15 cellular contexts compared by ENCODE assay signal in the genomic region with DNA sequence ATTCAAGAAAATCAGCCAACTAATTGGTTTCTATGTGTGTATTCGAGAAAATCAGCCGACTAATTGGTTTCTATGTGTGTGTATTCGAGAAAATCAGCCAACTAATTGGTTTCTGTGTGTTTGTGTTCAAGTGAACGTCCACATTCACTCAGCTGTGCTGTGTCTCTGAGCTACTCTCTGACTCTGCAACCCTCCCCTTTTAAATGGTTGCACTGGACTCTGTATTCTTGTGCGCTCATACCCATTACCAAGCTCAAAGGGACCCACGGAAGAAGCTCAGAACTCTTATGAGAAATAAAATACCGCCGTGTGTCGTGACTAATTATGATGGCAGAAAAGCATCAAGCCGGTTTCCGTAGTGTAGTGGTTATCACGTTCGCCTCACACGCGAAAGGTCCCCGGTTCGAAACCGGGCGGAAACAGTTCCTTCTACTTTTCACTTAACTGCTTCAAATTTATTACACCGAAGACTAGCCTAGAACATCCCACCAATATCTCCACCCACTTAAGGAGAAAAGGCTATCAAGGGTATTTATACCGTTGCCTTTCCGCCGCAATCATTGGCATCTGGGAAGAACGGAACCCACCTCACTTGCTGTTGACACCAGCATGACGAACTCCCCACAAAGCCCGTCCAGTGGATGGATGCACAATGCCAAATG. TPM values are rescaled to one million over a fixed set of nuclear protein-coding genes. Genes with fewer than 3 reads are reported as not detected.
A peak's percentile ranks its signal among the peaks of the same experiment; 100 is the strongest.
DNase-seq lines count a peak whose midpoint lies in the region; ATAC-seq, FAIRE-seq and TF ChIP-seq lines count a peak whose summit lies in the region.
"Not testable (repeated sequence)": the region's sequence is repeated elsewhere in the genome, so short reads cannot be mapped to it uniquely, and the experiment has no call there.
"Had no signal": no experiment of that assay in that cellular context is flagged by ENCODE, and none has a peak within 500 bp of the region (broad histone marks: within the 10 kb centered on the region; RNA-seq: fewer than 3 reads in every experiment).

No MANE protein-coding gene starts in this region.

- H3K27ac ChIP-seq in A549; RWPE2 (ENCODE audit: poor library complexity, severe bottlenecking); endothelial cell of umbilical vein (ENCODE audit: insufficient read depth, low read depth, low read length); pancreas: not testable (repeated sequence)

- DNase-seq in A549 (ENCODE audit: low read depth in 1 of 2, low spot score in 1 of 2); GM18507 (ENCODE audit: extremely low spot score, insufficient read length, low read depth); RWPE2 (ENCODE audit: low spot score); activated CD8-positive, alpha-beta T cell treated with anti-CD3 and anti-CD28 coated beads for 36 hours; activated naive CD8-positive, alpha-beta T cell treated with anti-CD3 and anti-CD28 coated beads, Interleukin-2, amount 50 U/mL, for 24 hours; endothelial cell of umbilical vein (ENCODE audit: low read depth, low spot score); pancreas: not testable (repeated sequence)

- not testable (repeated sequence) for H3K4me2 ChIP-seq in A549; endothelial cell of umbilical vein (ENCODE audit: insufficient read depth, low read length)

- intact Hi-C loops in activated CD8-positive, alpha-beta T cell treated with anti-CD3 and anti-CD28 coated beads for 36 hours (cut with micrococcal nuclease); endothelial cell of umbilical vein (cut with micrococcal nuclease); pancreas (cut with DNase I): not testable (repeated sequence)

- peak; percentile 100 for FAIRE-seq in A549 (lab: Jason Lieb, UNC)
- FAIRE-seq in GM18507 (lab: Jason Lieb, UNC), result peak; percentile 63
- peak; percentile 100 for FAIRE-seq in endothelial cell of umbilical vein (lab: Jason Lieb, UNC)
- FAIRE-seq in pancreas (lab: Jason Lieb, UNC), result peak; percentile 5

- no CpG with 5 or more reads among the region's 26 CpGs for WGBS in A549 (ENCODE audit: missing lambda C conversion rate)
- WGBS in pancreas, 2 donors, result no CpG with 5 or more reads among the region's 26 CpGs

- H3K36me3 ChIP-seq in RWPE2 (ENCODE audit: low read depth); endothelial cell of umbilical vein (ENCODE audit: control insufficient read depth in 2 of 2, extremely low read depth in 1 of 2, insufficient read depth in 2 of 2, low read length in 2 of 2); pancreas: not testable (repeated sequence)

- H3K4me3 ChIP-seq in A549; RWPE2 (ENCODE audit: severe bottlenecking); endothelial cell of umbilical vein (replicated peaks in 1 of 3; ENCODE audit: insufficient read depth in 1 of 3, low read depth in 1 of 3, low read length in 3 of 3); pancreas: not testable (repeated sequence)

- H3K9ac ChIP-seq in endothelial cell of umbilical vein (replicated peaks; ENCODE audit: extremely low read depth, insufficient read depth, low read length), result not testable (repeated sequence)

- POLR2A ChIA-PET in A549 (lab: Yijun Ruan, JAX); activated CD8-positive, alpha-beta T cell treated with anti-CD3 and anti-CD28 coated beads for 36 hours (lab: Charles Lee); endothelial cell of umbilical vein (lab: Charles Lee): not testable (repeated sequence)

- not testable (repeated sequence) for H3K27ac Mint-ChIP-seq in activated CD8-positive, alpha-beta T cell treated with anti-CD3 and anti-CD28 coated beads for 36 hours; activated naive CD8-positive, alpha-beta T cell treated with anti-CD3 and anti-CD28 coated beads, Interleukin-2, amount 50 U/mL, for 24 hours

- dilution Hi-C loops in endothelial cell of umbilical vein (cut with MboI; ENCODE audit: extremely low pct_ligation_motif_present, low sequenced_read_pairs), result not testable (repeated sequence)

- H3K4me1 Mint-ChIP-seq in activated CD8-positive, alpha-beta T cell treated with anti-CD3 and anti-CD28 coated beads for 36 hours (ENCODE audit: low read depth); activated naive CD8-positive, alpha-beta T cell treated with anti-CD3 and anti-CD28 coated beads, Interleukin-2, amount 50 U/mL, for 24 hours: not testable (repeated sequence)

- not testable (repeated sequence) for H4K20me1 ChIP-seq in endothelial cell of umbilical vein (replicated peaks; ENCODE audit: control insufficient read depth, extremely low read depth, insufficient read depth, low read length)

- not testable (repeated sequence) for TF ChIP-seq RAD21 in A549 (conservative IDR thresholded peaks at IDR 0.05 in 1 of 2, IDR thresholded peaks at IDR 0.05 in 1 of 2)

- not testable (repeated sequence) for H3K27me3 ChIP-seq in RWPE2 (ENCODE audit: insufficient read depth, poor library complexity, severe bottlenecking); pancreas
- H3K27me3 ChIP-seq in endothelial cell of umbilical vein (ENCODE audit: control insufficient read depth in 2 of 2, insufficient read depth in 2 of 2, low read length in 2 of 2), result peaks cover 4 to 15% of the 10 kb centered on the region in 2 experiments

- not testable (repeated sequence) for H3K36me3 Mint-ChIP-seq in activated CD8-positive, alpha-beta T cell treated with anti-CD3 and anti-CD28 coated beads for 36 hours (ENCODE audit: low read depth); activated naive CD8-positive, alpha-beta T cell treated with anti-CD3 and anti-CD28 coated beads, Interleukin-2, amount 50 U/mL, for 24 hours (ENCODE audit: low read depth)

- TF ChIP-seq EP300 in A549 (IDR thresholded peaks at IDR 0.05), result not testable (repeated sequence)

- not testable (repeated sequence) for H3K9me1 ChIP-seq in endothelial cell of umbilical vein (replicated peaks; ENCODE audit: control insufficient read depth, extremely low read depth, insufficient read depth, low read length)

- CTCF ChIA-PET in A549 (lab: Yijun Ruan, JAX); activated CD8-positive, alpha-beta T cell treated with anti-CD3 and anti-CD28 coated beads for 36 hours (lab: Charles Lee); endothelial cell of umbilical vein (lab: Charles Lee): not testable (repeated sequence)

- not testable (repeated sequence) for H3K79me2 ChIP-seq in endothelial cell of umbilical vein (ENCODE audit: control insufficient read depth, insufficient read depth, low read length)

- peaks cover 38% of the 10 kb centered on the region for H3K27me3 Mint-ChIP-seq in activated CD8-positive, alpha-beta T cell treated with anti-CD3 and anti-CD28 coated beads for 36 hours
- peaks cover 33% of the 10 kb centered on the region for H3K27me3 Mint-ChIP-seq in activated naive CD8-positive, alpha-beta T cell treated with anti-CD3 and anti-CD28 coated beads, Interleukin-2, amount 50 U/mL, for 24 hours

- not testable (repeated sequence) for H3K4me1 ChIP-seq in A549; RWPE2 (ENCODE audit: insufficient read depth, poor library complexity, severe bottlenecking); endothelial cell of umbilical vein (ENCODE audit: control insufficient read depth, extremely low read depth, insufficient read depth, low read length); pancreas

- not testable (repeated sequence) for H3K9me3 Mint-ChIP-seq in activated CD8-positive, alpha-beta T cell treated with anti-CD3 and anti-CD28 coated beads for 36 hours; activated naive CD8-positive, alpha-beta T cell treated with anti-CD3 and anti-CD28 coated beads, Interleukin-2, amount 50 U/mL, for 24 hours

- peak; percentile 71 to 79 for ATAC-seq in A549
- peak; percentile 40 for ATAC-seq in HG02870 (IDR thresholded peaks at IDR 0.05; ENCODE audit: unreplicated experiment)
- ATAC-seq in RWPE2 (ENCODE audit: low read depth), result peak; percentile 46
- ATAC-seq in activated CD8-positive, alpha-beta T cell treated with anti-CD3 and anti-CD28 coated beads for 36 hours, result peak; percentile 45
- peak; percentile 80 for ATAC-seq in activated naive CD8-positive, alpha-beta T cell treated with anti-CD3 and anti-CD28 coated beads, Interleukin-2, amount 50 U/mL, for 24 hours
- not testable (repeated sequence) for ATAC-seq in pancreas

- H3K4me3 Mint-ChIP-seq in activated CD8-positive, alpha-beta T cell treated with anti-CD3 and anti-CD28 coated beads for 36 hours; activated naive CD8-positive, alpha-beta T cell treated with anti-CD3 and anti-CD28 coated beads, Interleukin-2, amount 50 U/mL, for 24 hours: not testable (repeated sequence)

- not testable (repeated sequence) for BruUV-seq in endothelial cell of umbilical vein (replicated peaks; lab: Mats Ljungman, UMichigan)

- not testable (repeated sequence) for H2AFZ ChIP-seq in endothelial cell of umbilical vein (ENCODE audit: low read depth, low read length)

- H3K9me3 ChIP-seq in A549; RWPE2 (ENCODE audit: severe bottlenecking); endothelial cell of umbilical vein (replicated peaks; ENCODE audit: control insufficient read depth, insufficient read depth, low read length); pancreas: not testable (repeated sequence)

- TF ChIP-seq CTCF in A549 (IDR thresholded peaks at IDR 0.05); RWPE2 (IDR thresholded peaks at IDR 0.05; ENCODE audit: poor library complexity, severe bottlenecking); activated CD8-positive, alpha-beta T cell treated with anti-CD3 and anti-CD28 coated beads for 36 hours (IDR thresholded peaks at IDR 0.05); endothelial cell of umbilical vein (IDR thresholded peaks at IDR 0.05; ENCODE audit: extremely low read depth in 1 of 2, insufficient read depth in 1 of 2, low read depth in 1 of 2, low read length in 2 of 2); pancreas (IDR thresholded peaks at IDR 0.05): not testable (repeated sequence)

- TF ChIP-seq POLR2A in A549 (IDR thresholded peaks at IDR 0.05; ENCODE audit: low read length); endothelial cell of umbilical vein (IDR thresholded peaks at IDR 0.05; ENCODE audit: low read depth, low read length): not testable (repeated sequence)

RNA-seq across cellular contexts. Expression of a gene that starts 34.1 kb away (rescaled TPM):
- not detected in 2 replicates for polyA plus RNA-seq in A549 (2011; rRNA removed)
- not detected in 2 replicates for polyA plus RNA-seq in A549 (2012; cell fraction: cytosol; rRNA removed)
- polyA plus RNA-seq in A549 (2012; cell fraction: nucleus; rRNA removed), result not detected in 2 replicates
- polyA plus RNA-seq in A549 (2017; fragmentation: RNase III; extraction: RNeasy Plus Mini Kit Qiagen cat#74134 plus additional on column Dnase treatment), result not detected in 3 replicates
- not detected in 2 replicates for polyA minus RNA-seq in A549 (2011; rRNA and poly(A)+ RNA removed)
- not detected for total RNA-seq in activated CD8-positive, alpha-beta T cell treated with anti-CD3 and anti-CD28 coated beads for 36 hours
- total RNA-seq in endothelial cell of umbilical vein, result not detected in 2 replicates
- not detected in 2 replicates for polyA plus RNA-seq in endothelial cell of umbilical vein
- not detected in 2 replicates for polyA plus RNA-seq in endothelial cell of umbilical vein (2011; cell fraction: cytosol; rRNA removed)
- not detected in 2 replicates for polyA plus RNA-seq in endothelial cell of umbilical vein (2011; cell fraction: nucleus; rRNA removed)
- not detected in 2 replicates for polyA plus RNA-seq in endothelial cell of umbilical vein (2012)
- not detected in 2 replicates for polyA minus RNA-seq in endothelial cell of umbilical vein
- not detected for polyA minus RNA-seq in endothelial cell of umbilical vein (2011; cell fraction: cytosol; rRNA and poly(A)+ RNA removed)
- not detected in 2 replicates for polyA minus RNA-seq in endothelial cell of umbilical vein (2011; cell fraction: nucleus; rRNA and poly(A)+ RNA removed)
- total RNA-seq in pancreas, result not detected
- not detected for polyA plus RNA-seq in pancreas
- total RNA-seq: CD4-positive, CD25-positive, alpha-beta regulatory T cell; Daoy; G401; M059J; OCI-LY7; Peyer's patch had no signal
- polyA plus RNA-seq: AG04450; CD4-positive, CD25-positive, alpha-beta regulatory T cell had no signal

RNA-seq across cellular contexts. Expression of a gene that starts 50.5 kb away (rescaled TPM):
- polyA plus RNA-seq in A549 (2011; rRNA removed) (not detected in 2 replicates), A549 (2017; fragmentation: RNase III; extraction: RNeasy Plus Mini Kit Qiagen cat#74134 plus additional on column Dnase treatment) (not detected in 3 replicates), endothelial cell of umbilical vein (not detected in 2 replicates), pancreas (not detected)
- not detected in 2 replicates for polyA plus RNA-seq in A549 (2012; cell fraction: cytosol; rRNA removed)
- polyA plus RNA-seq in A549 (2012; cell fraction: nucleus; rRNA removed), result not detected in 2 replicates
- polyA minus RNA-seq in A549 (2011; rRNA and poly(A)+ RNA removed), result not detected in 2 replicates
- total RNA-seq in activated CD8-positive, alpha-beta T cell treated with anti-CD3 and anti-CD28 coated beads for 36 hours, result not detected
- total RNA-seq in endothelial cell of umbilical vein (not detected in 2 replicates), pancreas (not detected)
- not detected in 2 replicates for polyA plus RNA-seq in endothelial cell of umbilical vein (2011; cell fraction: cytosol; rRNA removed)
- not detected in 2 replicates for polyA plus RNA-seq in endothelial cell of umbilical vein (2011; cell fraction: nucleus; rRNA removed)
- polyA plus RNA-seq in endothelial cell of umbilical vein (2012), result not detected in 2 replicates
- not detected in 2 replicates for polyA minus RNA-seq in endothelial cell of umbilical vein
- polyA minus RNA-seq in endothelial cell of umbilical vein (2011; cell fraction: cytosol; rRNA and poly(A)+ RNA removed), result not detected
- polyA minus RNA-seq in endothelial cell of umbilical vein (2011; cell fraction: nucleus; rRNA and poly(A)+ RNA removed), result not detected in 2 replicates
- total RNA-seq: CD4-positive, CD25-positive, alpha-beta regulatory T cell; Daoy; G401; M059J; Peyer's patch had no signal
- polyA plus RNA-seq: AG04450; CD4-positive, CD25-positive, alpha-beta regulatory T cell had no signal

RNA-seq across cellular contexts. Expression of a gene that starts 56.8 kb away (rescaled TPM):
- polyA plus RNA-seq in A549 (2011; rRNA removed), result 0.85 and 0.89 TPM in 2 replicates
- 0.69 and 0.91 TPM in 2 replicates for polyA plus RNA-seq in A549 (2012; cell fraction: cytosol; rRNA removed)
- 4.7 and 5.9 TPM in 2 replicates for polyA plus RNA-seq in A549 (2012; cell fraction: nucleus; rRNA removed)
- polyA plus RNA-seq in A549 (2017; fragmentation: RNase III; extraction: RNeasy Plus Mini Kit Qiagen cat#74134 plus additional on column Dnase treatment), result 1.2 to 1.8 TPM (median 1.5 TPM) in 3 replicates
- 1.3 and 1.7 TPM in 2 replicates for polyA minus RNA-seq in A549 (2011; rRNA and poly(A)+ RNA removed)
- not detected for total RNA-seq in activated CD8-positive, alpha-beta T cell treated with anti-CD3 and anti-CD28 coated beads for 36 hours
- total RNA-seq in endothelial cell of umbilical vein, result 0.13 TPM in 1 of 2 replicates, not detected in the other
- 0.33 TPM in 1 of 2 replicates, not detected in the other for polyA plus RNA-seq in endothelial cell of umbilical vein
- not detected in 2 replicates for polyA plus RNA-seq in endothelial cell of umbilical vein (2011; cell fraction: cytosol; rRNA removed)
- polyA plus RNA-seq in endothelial cell of umbilical vein (2011; cell fraction: nucleus; rRNA removed), result 0.63 and 0.87 TPM in 2 replicates
- 0.16 TPM in 1 of 2 replicates, not detected in the other for polyA plus RNA-seq in endothelial cell of umbilical vein (2012)
- 0.21 and 0.58 TPM in 2 replicates for polyA minus RNA-seq in endothelial cell of umbilical vein
- not detected for polyA minus RNA-seq in endothelial cell of umbilical vein (2011; cell fraction: cytosol; rRNA and poly(A)+ RNA removed)
- polyA minus RNA-seq in endothelial cell of umbilical vein (2011; cell fraction: nucleus; rRNA and poly(A)+ RNA removed), result 0.63 TPM in 1 of 2 replicates, not detected in the other
- total RNA-seq in pancreas, result 10 to 100 TPM in 1 of 6 donors, 1 to 10 TPM in 5; 2.7 to 21.2 (median 5.6) TPM
- 10 to 100 TPM; 38.2 to 57.0 TPM for polyA plus RNA-seq in pancreas
- total RNA-seq: CD4-positive, CD25-positive, alpha-beta regulatory T cell; M059J had no signal
- polyA plus RNA-seq: AG04450; CD4-positive, CD25-positive, alpha-beta regulatory T cell had no signal
